2 cellular contexts compared by ENCODE assay signal in the genomic region with DNA sequence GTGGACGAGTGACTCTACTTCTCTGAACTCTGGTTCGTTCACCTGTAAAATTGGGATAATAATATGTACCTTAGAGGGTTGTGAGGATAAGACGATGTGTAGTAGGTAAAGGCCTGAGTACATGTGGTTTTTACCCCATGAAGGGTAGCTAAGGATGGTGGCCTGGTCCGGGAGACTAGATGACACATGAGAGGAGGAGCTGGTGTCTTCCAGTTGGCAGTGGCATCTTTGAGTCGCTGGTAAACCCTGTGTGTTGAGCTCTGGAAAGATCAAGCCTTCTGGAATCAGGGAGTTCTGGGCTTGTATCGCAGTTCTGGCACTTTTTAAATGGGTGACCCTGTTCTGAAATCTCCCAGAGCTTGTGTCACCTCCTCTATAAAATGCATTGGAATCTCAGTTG.
TF ChIP-seq lines count a peak whose summit lies in the region.

No MANE protein-coding gene starts in this region.

TF ChIP-seq in HepG2, 621 proteins besides CTCF, POLR2A, EP300 and RAD21:
- TF ChIP-seq PITX1 (CRISPR knock-in tag; IDR thresholded peaks at IDR 0.05) = no peak

TF ChIP-seq in H1, 55 proteins besides CTCF, POLR2A, EP300 and RAD21:
- TF ChIP-seq FOSL1 (IDR thresholded peaks at IDR 0.05; ENCODE audit: insufficient read depth, low read depth, low read length) = no peak
- TF ChIP-seq ASH2L (IDR thresholded peaks at IDR 0.05; ENCODE audit: low read length) = no peak
- no peak for TF ChIP-seq KDM1A (IDR thresholded peaks at IDR 0.05; ENCODE audit: borderline replicate concordance, low read length)
- TF ChIP-seq, protein P1, sequence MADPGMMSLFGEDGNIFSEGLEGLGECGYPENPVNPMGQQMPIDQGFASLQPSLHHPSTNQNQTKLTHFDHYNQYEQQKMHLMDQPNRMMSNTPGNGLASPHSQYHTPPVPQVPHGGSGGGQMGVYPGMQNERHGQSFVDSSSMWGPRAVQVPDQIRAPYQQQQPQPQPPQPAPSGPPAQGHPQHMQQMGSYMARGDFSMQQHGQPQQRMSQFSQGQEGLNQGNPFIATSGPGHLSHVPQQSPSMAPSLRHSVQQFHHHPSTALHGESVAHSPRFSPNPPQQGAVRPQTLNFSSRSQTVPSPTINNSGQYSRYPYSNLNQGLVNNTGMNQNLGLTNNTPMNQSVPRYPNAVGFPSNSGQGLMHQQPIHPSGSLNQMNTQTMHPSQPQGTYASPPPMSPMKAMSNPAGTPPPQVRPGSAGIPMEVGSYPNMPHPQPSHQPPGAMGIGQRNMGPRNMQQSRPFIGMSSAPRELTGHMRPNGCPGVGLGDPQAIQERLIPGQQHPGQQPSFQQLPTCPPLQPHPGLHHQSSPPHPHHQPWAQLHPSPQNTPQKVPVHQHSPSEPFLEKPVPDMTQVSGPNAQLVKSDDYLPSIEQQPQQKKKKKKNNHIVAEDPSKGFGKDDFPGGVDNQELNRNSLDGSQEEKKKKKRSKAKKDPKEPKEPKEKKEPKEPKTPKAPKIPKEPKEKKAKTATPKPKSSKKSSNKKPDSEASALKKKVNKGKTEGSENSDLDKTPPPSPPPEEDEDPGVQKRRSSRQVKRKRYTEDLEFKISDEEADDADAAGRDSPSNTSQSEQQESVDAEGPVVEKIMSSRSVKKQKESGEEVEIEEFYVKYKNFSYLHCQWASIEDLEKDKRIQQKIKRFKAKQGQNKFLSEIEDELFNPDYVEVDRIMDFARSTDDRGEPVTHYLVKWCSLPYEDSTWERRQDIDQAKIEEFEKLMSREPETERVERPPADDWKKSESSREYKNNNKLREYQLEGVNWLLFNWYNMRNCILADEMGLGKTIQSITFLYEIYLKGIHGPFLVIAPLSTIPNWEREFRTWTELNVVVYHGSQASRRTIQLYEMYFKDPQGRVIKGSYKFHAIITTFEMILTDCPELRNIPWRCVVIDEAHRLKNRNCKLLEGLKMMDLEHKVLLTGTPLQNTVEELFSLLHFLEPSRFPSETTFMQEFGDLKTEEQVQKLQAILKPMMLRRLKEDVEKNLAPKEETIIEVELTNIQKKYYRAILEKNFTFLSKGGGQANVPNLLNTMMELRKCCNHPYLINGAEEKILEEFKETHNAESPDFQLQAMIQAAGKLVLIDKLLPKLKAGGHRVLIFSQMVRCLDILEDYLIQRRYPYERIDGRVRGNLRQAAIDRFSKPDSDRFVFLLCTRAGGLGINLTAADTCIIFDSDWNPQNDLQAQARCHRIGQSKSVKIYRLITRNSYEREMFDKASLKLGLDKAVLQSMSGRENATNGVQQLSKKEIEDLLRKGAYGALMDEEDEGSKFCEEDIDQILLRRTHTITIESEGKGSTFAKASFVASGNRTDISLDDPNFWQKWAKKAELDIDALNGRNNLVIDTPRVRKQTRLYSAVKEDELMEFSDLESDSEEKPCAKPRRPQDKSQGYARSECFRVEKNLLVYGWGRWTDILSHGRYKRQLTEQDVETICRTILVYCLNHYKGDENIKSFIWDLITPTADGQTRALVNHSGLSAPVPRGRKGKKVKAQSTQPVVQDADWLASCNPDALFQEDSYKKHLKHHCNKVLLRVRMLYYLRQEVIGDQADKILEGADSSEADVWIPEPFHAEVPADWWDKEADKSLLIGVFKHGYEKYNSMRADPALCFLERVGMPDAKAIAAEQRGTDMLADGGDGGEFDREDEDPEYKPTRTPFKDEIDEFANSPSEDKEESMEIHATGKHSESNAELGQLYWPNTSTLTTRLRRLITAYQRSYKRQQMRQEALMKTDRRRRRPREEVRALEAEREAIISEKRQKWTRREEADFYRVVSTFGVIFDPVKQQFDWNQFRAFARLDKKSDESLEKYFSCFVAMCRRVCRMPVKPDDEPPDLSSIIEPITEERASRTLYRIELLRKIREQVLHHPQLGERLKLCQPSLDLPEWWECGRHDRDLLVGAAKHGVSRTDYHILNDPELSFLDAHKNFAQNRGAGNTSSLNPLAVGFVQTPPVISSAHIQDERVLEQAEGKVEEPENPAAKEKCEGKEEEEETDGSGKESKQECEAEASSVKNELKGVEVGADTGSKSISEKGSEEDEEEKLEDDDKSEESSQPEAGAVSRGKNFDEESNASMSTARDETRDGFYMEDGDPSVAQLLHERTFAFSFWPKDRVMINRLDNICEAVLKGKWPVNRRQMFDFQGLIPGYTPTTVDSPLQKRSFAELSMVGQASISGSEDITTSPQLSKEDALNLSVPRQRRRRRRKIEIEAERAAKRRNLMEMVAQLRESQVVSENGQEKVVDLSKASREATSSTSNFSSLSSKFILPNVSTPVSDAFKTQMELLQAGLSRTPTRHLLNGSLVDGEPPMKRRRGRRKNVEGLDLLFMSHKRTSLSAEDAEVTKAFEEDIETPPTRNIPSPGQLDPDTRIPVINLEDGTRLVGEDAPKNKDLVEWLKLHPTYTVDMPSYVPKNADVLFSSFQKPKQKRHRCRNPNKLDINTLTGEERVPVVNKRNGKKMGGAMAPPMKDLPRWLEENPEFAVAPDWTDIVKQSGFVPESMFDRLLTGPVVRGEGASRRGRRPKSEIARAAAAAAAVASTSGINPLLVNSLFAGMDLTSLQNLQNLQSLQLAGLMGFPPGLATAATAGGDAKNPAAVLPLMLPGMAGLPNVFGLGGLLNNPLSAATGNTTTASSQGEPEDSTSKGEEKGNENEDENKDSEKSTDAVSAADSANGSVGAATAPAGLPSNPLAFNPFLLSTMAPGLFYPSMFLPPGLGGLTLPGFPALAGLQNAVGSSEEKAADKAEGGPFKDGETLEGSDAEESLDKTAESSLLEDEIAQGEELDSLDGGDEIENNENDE (IDR thresholded peaks at IDR 0.05; ENCODE audit: insufficient replicate concordance, low read length) = no peak
- no peak for TF ChIP-seq GABPA (IDR thresholded peaks at IDR 0.05; ENCODE audit: borderline replicate concordance, insufficient read depth, low read length)
